In the genomic region with DNA sequence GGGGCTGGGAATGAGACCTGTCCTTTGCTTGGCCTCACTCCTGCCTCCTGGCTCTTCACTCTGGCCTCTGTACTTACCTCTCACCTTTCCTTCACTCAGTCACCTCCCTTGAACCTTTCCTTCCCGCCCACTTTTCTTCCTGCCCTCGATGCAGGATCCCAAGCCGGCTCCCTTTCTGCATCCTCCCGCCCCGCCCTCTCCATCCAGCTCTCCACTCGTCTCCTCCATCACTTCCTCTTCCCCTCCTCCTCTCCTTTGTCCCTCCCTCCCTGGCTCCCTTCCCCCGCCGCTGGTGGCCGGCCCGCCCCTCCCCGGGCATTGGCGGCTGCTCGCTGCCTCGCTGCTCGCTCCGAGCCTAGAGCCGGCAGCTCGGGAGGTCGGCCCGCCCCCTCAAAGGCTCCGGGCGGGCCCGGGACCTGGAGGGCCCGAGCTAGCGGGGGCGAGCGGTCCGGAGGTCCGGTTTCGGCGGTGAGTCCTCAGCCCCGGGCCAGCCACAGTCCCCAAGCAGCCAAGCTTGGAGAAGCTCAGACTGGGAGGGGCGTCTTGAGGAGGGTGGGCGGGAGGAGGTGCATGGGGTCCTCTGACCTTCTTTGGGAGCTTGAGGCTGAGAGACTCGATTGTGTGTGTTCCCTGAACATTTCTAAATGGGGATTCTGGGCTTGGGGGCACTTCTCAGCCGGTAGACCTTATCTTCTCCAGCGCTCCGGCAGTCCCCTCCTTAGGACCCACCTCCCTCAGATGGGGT, we compare ENCODE assay signal across 8 cellular contexts. TPM values are rescaled to one million over a fixed set of nuclear protein-coding genes. Genes with fewer than 3 reads are reported as not detected.
A peak's percentile ranks its signal among the peaks of the same experiment; 100 is the strongest.
DNase-seq lines count a peak whose midpoint lies in the region; ATAC-seq and TF ChIP-seq lines count a peak whose summit lies in the region.

No MANE protein-coding gene starts in this region.

- no peak for TF ChIP-seq POLR2A in spleen (IDR thresholded peaks at IDR 0.05)

- H3K27me3 ChIP-seq in spleen (replicated peaks in 1 of 7): peaks cover 0 to 27% (median 8%) of the 10 kb centered on the region in 7 donors

- ATAC-seq in GM18909 (IDR thresholded peaks at IDR 0.05; ENCODE audit: poor library complexity, unreplicated experiment): no peak
- ATAC-seq in GM19397 (IDR thresholded peaks at IDR 0.05; ENCODE audit: unreplicated experiment): no peak

- H3K36me3 ChIP-seq in spleen: peaks cover 0 to 29% (median 5%) of the 10 kb centered on the region in 6 donors

- peak overlapping the region; percentile 66 to 82 (median 72) for H3K27ac ChIP-seq in spleen

- intact Hi-C loops in spleen (cut with DNase I; ENCODE audit: low total_unique reads): no loop called here

- TF ChIP-seq CTCF in GM10266 (IDR thresholded peaks at IDR 0.05; ENCODE audit: control insufficient read depth, insufficient read depth, low read depth, missing control alignments): no peak
- no peak for TF ChIP-seq CTCF in spleen (IDR thresholded peaks at IDR 0.05 in 8 of 11, conservative IDR thresholded peaks at IDR 0.05 in 3 of 11)

- WGBS in spleen, 5 donors: 0 to 7% (median 5%) methylated on average over 30 to 38 of the region's 38 CpGs

- DNase-seq in GM10266 (ENCODE audit: extremely low spot score) (peak; percentile 59), NCI-H2029 (lab: John Stamatoyannopoulos, UW) (peak; percentile 87), T1000 (lab: John Stamatoyannopoulos, UW) (peak; percentile 50), dermis blood vessel endothelial cell (peak; percentile 80), kidney tubule cell (ENCODE audit: low spot score) (peak; percentile 93), spleen (peak; percentile 87)

- H3K9me3 ChIP-seq in spleen: no peaks in the 10 kb centered on the region

- H3K4me3 ChIP-seq in spleen: peak overlapping the region; percentile 16 to 65 (median 34)

- H3K4me1 ChIP-seq in spleen: peaks cover 23 to 73% (median 56%) of the 10 kb centered on the region in 6 donors

RNA-seq across cellular contexts. Expression of a gene that starts 13.8 kb away (rescaled TPM):
- total RNA-seq in dermis blood vessel endothelial cell (38.8 and 47.8 TPM in 2 replicates), spleen (100 to 1,000 TPM in 3 of 7 donors, 10 to 100 TPM in 4; 34.7 to 162 (median 84.2) TPM)
- polyA plus RNA-seq in spleen: 10 to 100 TPM; 13.0 to 70.9 (median 53.3) TPM

RNA-seq across cellular contexts. Expression of a gene that starts 49.0 kb away (rescaled TPM):
- total RNA-seq in dermis blood vessel endothelial cell: 102 and 180 TPM in 2 replicates
- 100 to 1,000 TPM in 2 of 7 donors, 10 to 100 TPM in 5; 75.1 to 106 (median 98.8) TPM for total RNA-seq in spleen
- 10 to 100 TPM; 33.8 to 49.9 (median 41.3) TPM for polyA plus RNA-seq in spleen

RNA-seq across cellular contexts. Expression of a gene that starts 55.5 kb away (rescaled TPM):
- total RNA-seq in dermis blood vessel endothelial cell (18.7 and 23.3 TPM in 2 replicates), spleen (10 to 100 TPM in 6 of 7 donors, 1 to 10 TPM in 1; 10.0 to 21.9 (median 16.9) TPM)
- polyA plus RNA-seq in spleen: 10 to 100 TPM; 12.4 to 17.2 (median 13.9) TPM

RNA-seq across cellular contexts. Expression of a gene that starts 58.2 kb away (rescaled TPM):
- not detected in 2 replicates for total RNA-seq in dermis blood vessel endothelial cell
- total RNA-seq in spleen: not detected
- 1 to 10 TPM in 2 of 3 donors, under 1 TPM in 1; 0.33 to 2.3 (median 2.0) TPM for polyA plus RNA-seq in spleen
